2 cellular contexts compared by ENCODE assay signal in the genomic region with DNA sequence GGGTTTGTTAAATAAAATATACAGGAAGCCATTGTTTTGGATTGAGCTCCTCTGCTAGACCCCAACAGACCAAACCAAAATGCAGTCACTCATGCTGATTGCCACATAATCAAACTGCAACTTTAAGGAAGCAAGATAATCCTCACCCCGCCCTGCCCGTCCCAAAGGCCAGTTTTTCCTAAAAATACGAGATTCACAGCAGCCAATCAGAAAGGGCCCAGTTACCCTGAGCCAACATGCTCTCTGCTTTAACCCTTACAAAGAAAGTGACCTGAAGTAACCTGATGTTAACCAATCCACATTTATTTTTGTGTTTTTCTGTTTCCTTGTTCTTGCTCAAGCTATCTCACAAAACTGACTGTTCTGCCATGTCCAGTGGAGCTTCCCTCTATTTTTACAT.
TF ChIP-seq lines count a peak whose summit lies in the region.

No MANE protein-coding gene starts in this region.

TF ChIP-seq in H1, 55 proteins besides CTCF, POLR2A, EP300 and RAD21:
- TF ChIP-seq ASH2L (IDR thresholded peaks at IDR 0.05; ENCODE audit: low read length) (no peak), SP2 (IDR thresholded peaks at IDR 0.05; ENCODE audit: low read length) (no peak), RBBP5 (IDR thresholded peaks at IDR 0.05; ENCODE audit: borderline replicate concordance, low read depth, low read length) (no peak), EGR1 (IDR thresholded peaks at IDR 0.05; ENCODE audit: borderline replicate concordance, low read depth, low read length) (no peak)
- TF ChIP-seq, protein P1, sequence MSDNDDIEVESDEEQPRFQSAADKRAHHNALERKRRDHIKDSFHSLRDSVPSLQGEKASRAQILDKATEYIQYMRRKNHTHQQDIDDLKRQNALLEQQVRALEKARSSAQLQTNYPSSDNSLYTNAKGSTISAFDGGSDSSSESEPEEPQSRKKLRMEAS (IDR thresholded peaks at IDR 0.05): no peak

TF ChIP-seq in SK-N-SH, 30 proteins besides CTCF, POLR2A, EP300 and RAD21:
- TF ChIP-seq RFX5 (IDR thresholded peaks at IDR 0.05; ENCODE audit: low read length) (no peak), NFIC (IDR thresholded peaks at IDR 0.05; ENCODE audit: borderline replicate concordance) (no peak), FOXJ3 (CRISPR knock-in tag; IDR thresholded peaks at IDR 0.05) (no peak)
